Comparison of ENCODE assay signal across 9 cellular contexts in genomic region chr15:31367021-31367729, GRCh38. TPM values are rescaled to one million over a fixed set of nuclear protein-coding genes. Genes with fewer than 3 reads are reported as not detected.
A peak's percentile ranks its signal among the peaks of the same experiment; 100 is the strongest.
DNase-seq lines count a peak whose midpoint lies in the region; ATAC-seq, FAIRE-seq and TF ChIP-seq lines count a peak whose summit lies in the region.
"Had no signal": no experiment of that assay in that cellular context is flagged by ENCODE, and none has a peak within 500 bp of the region (broad histone marks: within the 10 kb centered on the region; RNA-seq: fewer than 3 reads in every experiment).

No MANE protein-coding gene starts in this region.

- no peak for DNase-seq in activated CD8-positive, alpha-beta memory T cell treated with anti-CD3 and anti-CD28 coated beads, Interleukin-2, amount 10 ng/mL, durations not matched to agents 7 days and 5 days
- no peak for DNase-seq in activated CD8-positive, alpha-beta memory T cell treated with anti-CD3 and anti-CD28 coated beads, Interleukin-2, amount 50 U/mL, for 48 hours
- DNase-seq in GM12878 (ENCODE audit: low read depth, low spot score): no peak
- no peak for DNase-seq in mesenchymal stem cell
- peak in 1 of 2 donors; percentile 47 for DNase-seq in upper lobe of left lung
- no peak for DNase-seq in activated CD4-positive, alpha-beta T cell treated with anti-CD3 and anti-CD28 coated beads for 48 hours
- no peak for DNase-seq in GM19238 (ENCODE audit: insufficient read length, low spot score)
- DNase-seq: NCI-H226 had no signal

- peak overlapping the region; percentile 45 to 97 for H3K18ac ChIP-seq in mesenchymal stem cell (ENCODE audit: low read depth in 1 of 2, low read length in 2 of 2)

- H3K27me3 ChIP-seq in GM12878 (replicated peaks in 1 of 2; ENCODE audit: control insufficient read depth in 2 of 2, insufficient read depth in 2 of 2, low read length in 1 of 2) (no peaks in the 10 kb centered on the region), mesenchymal stem cell (ENCODE audit: control insufficient read depth in 1 of 2, insufficient read depth in 1 of 2, low read length in 2 of 2) (no peaks in the 10 kb centered on the region), upper lobe of left lung (no peaks in the 10 kb centered on the region)

- peak overlapping the region; percentile 38 to 90 for H2BK12ac ChIP-seq in mesenchymal stem cell (ENCODE audit: low read length in 2 of 2)

- POLR2A ChIA-PET in GM12878 (lab: Charles Lee): interaction anchor here (0.6 to 1.4 kb wide), 7 partner anchors 9 to 56 kb away, joined by 3 to 6 read pairs (median 3); no protein-coding TSS in a partner anchor

- H3K9ac ChIP-seq in GM12878 (ENCODE audit: control insufficient read depth, insufficient read depth, low read length) (peak overlapping the region; percentile 15; the same call in 1 of the 2 replicates), mesenchymal stem cell (ENCODE audit: low read length) (no peak overlapping the region)

- peaks cover 8% of the 10 kb centered on the region for H4K20me1 ChIP-seq in GM12878 (ENCODE audit: control insufficient read depth, insufficient read depth)

- H3K4me3 ChIP-seq in GM12878 (peak overlapping the region; percentile 10; the same call in 1 of the 2 replicates), mesenchymal stem cell (ENCODE audit: insufficient read depth in 1 of 2, low read depth in 1 of 2, low read length in 2 of 2) (no peak overlapping the region), upper lobe of left lung (peak overlapping the region in 2 of 4 donors; percentile 40 to 41)

- no peak overlapping the region for H2AK5ac ChIP-seq in mesenchymal stem cell (ENCODE audit: low read length, severe bottlenecking)

- peak; percentile 1 for ATAC-seq in activated CD8-positive, alpha-beta memory T cell treated with anti-CD3 and anti-CD28 coated beads, Interleukin-2, amount 10 ng/mL, durations not matched to agents 7 days and 5 days
- ATAC-seq in GM12878: peak; percentile 9
- peak in 1 of 2 donors; percentile 0 for ATAC-seq in upper lobe of left lung (ENCODE audit: low FRiP score in 2 of 2)
- ATAC-seq in HG03280 (IDR thresholded peaks at IDR 0.05; ENCODE audit: unreplicated experiment): no peak

- H3K23ac ChIP-seq in mesenchymal stem cell (ENCODE audit: low read length in 2 of 2): no peak overlapping the region

- no peak overlapping the region for H2AFZ ChIP-seq in GM12878 (ENCODE audit: control insufficient read depth, low read depth, low read length)
- H2AFZ ChIP-seq in mesenchymal stem cell (ENCODE audit: low read depth, low read length): no peak overlapping the region

- H3K79me2 ChIP-seq in GM12878 (ENCODE audit: control insufficient read depth, insufficient read depth, low read length): peaks cover 80% of the 10 kb centered on the region

- no peak; the same call in 1 of the 2 replicates for TF ChIP-seq POLR2A in GM12878 (IDR thresholded peaks at IDR 0.05; ENCODE audit: low read depth, low read length)
- TF ChIP-seq POLR2A in upper lobe of left lung (IDR thresholded peaks at IDR 0.05): no peak

- RAD21 ChIA-PET in GM12878 (lab: Charles Lee; ENCODE audit: unreplicated experiment): interaction anchor here (0.7 to 4.0 kb wide), 16 partner anchors 12 to 152 kb away, joined by 3 to 41 read pairs (median 5); no protein-coding TSS in a partner anchor

- H3K4me3 Mint-ChIP-seq in activated CD8-positive, alpha-beta memory T cell treated with anti-CD3 and anti-CD28 coated beads, Interleukin-2, amount 10 ng/mL, durations not matched to agents 7 days and 5 days: peak overlapping the region; percentile 58

- peak overlapping the region in 1 of 2 experiments; percentile 28 for H3K4ac ChIP-seq in mesenchymal stem cell (ENCODE audit: low read depth in 1 of 2, low read length in 2 of 2)

- no peaks in the 10 kb centered on the region; the same call in 2 of the 3 replicates for H3K9me3 ChIP-seq in GM12878 (replicated peaks; ENCODE audit: control insufficient read depth, insufficient read depth, low read length)
- no peaks in the 10 kb centered on the region for H3K9me3 ChIP-seq in mesenchymal stem cell (ENCODE audit: control insufficient read depth, low read length)
- H3K9me3 ChIP-seq in upper lobe of left lung: no peaks in the 10 kb centered on the region

- H2BK120ac ChIP-seq in mesenchymal stem cell (ENCODE audit: low read depth, low read length): no peak overlapping the region

- TF ChIP-seq RAD21 in GM12878 (IDR thresholded peaks at IDR 0.05; ENCODE audit: insufficient read depth, low read depth, low read length): no peak

- H3K27ac ChIP-seq in GM12878 (ENCODE audit: control insufficient read depth, insufficient read depth) (peak overlapping the region; percentile 70), mesenchymal stem cell (ENCODE audit: low read length, poor library complexity, severe bottlenecking) (no peak overlapping the region), upper lobe of left lung (peak overlapping the region; percentile 86 to 99 (median 95))

- peak overlapping the region; percentile 48 for H4K8ac ChIP-seq in mesenchymal stem cell (ENCODE audit: low read length)

- in situ Hi-C loops in GM12878 (cut with MboI): no loop called here

- intact Hi-C loops in GM12878 (cut with micrococcal nuclease; ENCODE audit: unreplicated experiment): loop anchor here (1.0 to 5.0 kb wide), 4 partner anchors 38 to 150 kb away; no protein-coding TSS in a partner anchor

- H4K91ac ChIP-seq in mesenchymal stem cell (ENCODE audit: low read length): peak overlapping the region; percentile 88

- H3K4me2 ChIP-seq in GM12878 (ENCODE audit: control insufficient read depth, insufficient read depth) (peak overlapping the region; percentile 66), mesenchymal stem cell (ENCODE audit: low read length, poor library complexity, severe bottlenecking) (no peak overlapping the region)

- H3K14ac ChIP-seq in mesenchymal stem cell (ENCODE audit: low read length in 2 of 2): peak overlapping the region in 1 of 2 experiments; percentile 18

- H3K36me3 ChIP-seq in GM12878 (ENCODE audit: control insufficient read depth in 2 of 2, insufficient read depth in 2 of 2, low read length in 1 of 2) (peaks cover 13 to 14% of the 10 kb centered on the region in 2 experiments), mesenchymal stem cell (ENCODE audit: control insufficient read depth in 1 of 2, insufficient read depth in 2 of 2, low read depth in 1 of 2, low read length in 2 of 2) (peaks cover 0 to 9% of the 10 kb centered on the region in 2 experiments), upper lobe of left lung (peaks cover 0 to 7% (median 3%) of the 10 kb centered on the region in 4 donors)

- peaks cover 47% of the 10 kb centered on the region for H3K79me1 ChIP-seq in mesenchymal stem cell (replicated peaks; ENCODE audit: low read length, poor library complexity, severe bottlenecking)

- WGBS in GM12878 (ENCODE audit: insufficient coverage, insufficient replicate concordance, low lambda C conversion rate, missing lambda C conversion rate): 88% methylated on average over 11 of the region's 11 CpGs
- WGBS in mesenchymal stem cell: 97% methylated on average over 11 of the region's 11 CpGs
- WGBS in upper lobe of left lung, 2 donors: 69 to 86% methylated on average over 7 to 11 of the region's 11 CpGs

- H2BK5ac ChIP-seq in mesenchymal stem cell (ENCODE audit: low read depth, low read length, poor library complexity, severe bottlenecking): no peak overlapping the region

- no TSS peak for BruUV-seq in GM12878 (replicated peaks; lab: Mats Ljungman, UMichigan)

- SMC1A ChIA-PET in GM12878 (lab: Charles Lee; ENCODE audit: uncharacterized antibody, unreplicated experiment): interaction anchor here (0.7 to 4.7 kb wide), 18 partner anchors 8 to 169 kb away, joined by 3 to 45 read pairs (median 5); no protein-coding TSS in a partner anchor

- FAIRE-seq in GM12878 (lab: Jason Lieb, UNC): no peak

- TF ChIP-seq EP300 in GM12878 (IDR thresholded peaks at IDR 0.05; ENCODE audit: borderline replicate concordance in 1 of 2, control insufficient read depth in 1 of 2, low read depth in 2 of 2, low read length in 2 of 2): no peak
- TF ChIP-seq EP300 in upper lobe of left lung (IDR thresholded peaks at IDR 0.05): no peak

- no peaks in the 10 kb centered on the region for H3K27me3 Mint-ChIP-seq in activated CD8-positive, alpha-beta memory T cell treated with anti-CD3 and anti-CD28 coated beads, Interleukin-2, amount 10 ng/mL, durations not matched to agents 7 days and 5 days

- peaks cover 61% of the 10 kb centered on the region for H3K4me1 ChIP-seq in GM12878 (ENCODE audit: control insufficient read depth, insufficient read depth, low read length)
- H3K4me1 ChIP-seq in mesenchymal stem cell (ENCODE audit: control insufficient read depth, insufficient read depth, low read depth, low read length): peaks cover 38% of the 10 kb centered on the region
- peaks cover 73 to 99% (median 91%) of the 10 kb centered on the region in 4 donors for H3K4me1 ChIP-seq in upper lobe of left lung

- no peaks in the 10 kb centered on the region for H3K9me3 Mint-ChIP-seq in activated CD8-positive, alpha-beta memory T cell treated with anti-CD3 and anti-CD28 coated beads, Interleukin-2, amount 10 ng/mL, durations not matched to agents 7 days and 5 days (ENCODE audit: low read depth)

- CTCF ChIA-PET in activated CD8-positive, alpha-beta memory T cell treated with anti-CD3 and anti-CD28 coated beads, Interleukin-2, amount 10 ng/mL, durations not matched to agents 7 days and 5 days (lab: Charles Lee): interaction anchor here (0.7 to 15.1 kb wide), 24 partner anchors 10 to 165 kb away, joined by 3 to 215 read pairs (median 6); no protein-coding TSS in a partner anchor
- CTCF ChIA-PET in GM12878 (lab: Yijun Ruan, JAX): interaction anchor here (0.7 to 6.4 kb wide), 14 partner anchors 8 to 160 kb away, joined by 3 to 83 read pairs (median 5); partner anchors contain the start of gene KLF13

- peak overlapping the region; percentile 100 for H3K27ac Mint-ChIP-seq in activated CD8-positive, alpha-beta memory T cell treated with anti-CD3 and anti-CD28 coated beads, Interleukin-2, amount 10 ng/mL, durations not matched to agents 7 days and 5 days

- peaks cover 30% of the 10 kb centered on the region for H3K36me3 Mint-ChIP-seq in activated CD8-positive, alpha-beta memory T cell treated with anti-CD3 and anti-CD28 coated beads, Interleukin-2, amount 10 ng/mL, durations not matched to agents 7 days and 5 days

- peak overlapping the region; percentile 62 for H2BK15ac ChIP-seq in mesenchymal stem cell (ENCODE audit: low read depth, poor library complexity, severe bottlenecking)

- peaks cover 93% of the 10 kb centered on the region for H3K4me1 Mint-ChIP-seq in activated CD8-positive, alpha-beta memory T cell treated with anti-CD3 and anti-CD28 coated beads, Interleukin-2, amount 10 ng/mL, durations not matched to agents 7 days and 5 days

- TF ChIP-seq CTCF in GM12878 (IDR thresholded peaks at IDR 0.05 in 2 of 3, conservative IDR thresholded peaks at IDR 0.05 in 1 of 3; ENCODE audit: control insufficient read depth in 2 of 3, extremely low read depth in 1 of 3, insufficient read depth in 1 of 3, low read depth in 3 of 3, low read length in 3 of 3) (no peak), upper lobe of left lung (IDR thresholded peaks at IDR 0.05) (no peak)

RNA-seq across cellular contexts. Expression of gene KLF13, which starts 40.5 kb away (rescaled TPM):
- 100 to 1,000 TPM; 163 to 206 TPM for total RNA-seq in activated CD8-positive, alpha-beta memory T cell treated with anti-CD3 and anti-CD28 coated beads, Interleukin-2, amount 10 ng/mL, durations not matched to agents 7 days and 5 days
- total RNA-seq in GM12878 (2013; cell fraction: nucleolus; rRNA removed): 47.3 and 48.6 TPM in 2 replicates
- total RNA-seq in GM12878 (2014; rRNA removed) (49.3 and 51.8 TPM in 2 replicates), GM12878 (2014; rRNA removed; fragmentation: Illumina TruSeq; extraction: Trizol) (64.7 and 65.1 TPM in 2 replicates), GM12878 (2021) (109 and 112 TPM in 2 replicates), upper lobe of left lung (100 to 1,000 TPM; 103 to 231 (median 147) TPM)
- polyA plus RNA-seq in GM12878 (2011; ENCODE audit: low read depth): 21.1 TPM
- polyA plus RNA-seq in GM12878 (2011; rRNA removed) (71.9 and 72.0 TPM in 2 replicates), GM12878 (2014; fragmentation: Illumina TruSeq; extraction: Trizol) (42.3 and 48.2 TPM in 2 replicates), GM12878 (2014; fragmentation: Nextera tagmentation; extraction: Ambion mirVana) (10 to 100 TPM; 31.1 to 63.1 TPM), GM12878 (2014; rRNA removed) (51.0 and 52.4 TPM in 2 replicates), GM12878 (2016; fragmentation: Nextera tagmentation; extraction: Ambion mirVana) (10 to 100 TPM; 20.3 to 24.4 TPM)
- polyA plus RNA-seq in GM12878 (2011; cell fraction: cytosol; rRNA removed): 40.2 and 46.9 TPM in 2 replicates
- 35.3 and 41.2 TPM in 2 replicates for polyA plus RNA-seq in GM12878 (2011; cell fraction: nucleus; rRNA removed)
- 50.2 and 70.7 TPM in 2 replicates for polyA plus RNA-seq in GM12878 (2012)
- polyA minus RNA-seq in GM12878 (2011; rRNA and poly(A)+ RNA removed): 55.7 and 58.5 TPM in 2 replicates
- polyA minus RNA-seq in GM12878 (2011; cell fraction: cytosol; rRNA and poly(A)+ RNA removed): 23.3 and 37.1 TPM in 2 replicates
- 10.3 and 17.7 TPM in 2 replicates for polyA minus RNA-seq in GM12878 (2011; cell fraction: nucleus; rRNA and poly(A)+ RNA removed)
- polyA plus RNA-seq in mesenchymal stem cell (2013, experiment 1 of 2): 93.2 TPM
- polyA plus RNA-seq in mesenchymal stem cell (2013, experiment 2 of 2): 91.8 TPM
